ENCODE assay signal across 21 cellular contexts in the genomic region with DNA sequence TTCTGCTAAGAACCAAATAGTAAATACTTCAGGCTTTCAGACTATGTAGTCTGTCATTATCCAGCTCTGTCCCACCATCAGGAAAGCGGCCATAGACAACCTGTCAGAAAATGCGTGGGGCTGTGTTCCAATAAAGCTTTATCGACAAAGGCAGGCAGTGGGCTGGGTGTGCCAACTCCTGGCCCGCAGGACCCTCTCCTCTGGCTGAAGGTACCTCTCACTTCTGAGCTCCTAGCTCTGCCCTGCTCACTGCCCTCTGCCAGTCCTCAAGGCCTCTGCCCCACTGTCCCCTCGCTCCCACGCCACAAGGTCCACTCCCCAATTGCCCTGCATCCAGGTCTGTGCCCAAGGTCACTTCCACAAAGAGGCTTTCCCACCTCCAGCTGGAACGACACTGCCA. TPM values are rescaled to one million over a fixed set of nuclear protein-coding genes. Genes with fewer than 3 reads are reported as not detected.
"Had no signal": no experiment of that assay in that cellular context is flagged by ENCODE, and none has a peak within 500 bp of the region (broad histone marks: within the 10 kb centered on the region; RNA-seq: fewer than 3 reads in every experiment).

No MANE protein-coding gene starts in this region.

- H3K9me3 ChIP-seq: breast epithelium, Peyer's patch had no signal

- H3K4me1 ChIP-seq: breast epithelium had no signal

- H3K27ac ChIP-seq: breast epithelium, Peyer's patch, SK-N-MC, VCaP had no signal

- H3K27me3 ChIP-seq: breast epithelium, Peyer's patch had no signal

- H3K4me3 ChIP-seq: breast epithelium, Peyer's patch, SK-N-MC had no signal

- DNase-seq: activated CD4-positive, alpha-beta T cell treated with anti-CD3 and anti-CD28 coated beads, Interleukin-2, amount 10 ng/mL, durations not matched to agents 7 days and 5 days; activated CD4-positive, CD25-positive, alpha-beta regulatory T cell; activated CD8-positive, alpha-beta memory T cell treated with anti-CD3 and anti-CD28 coated beads, Interleukin-2, amount 50 U/mL, for 4 hours; activated CD8-positive, alpha-beta T cell treated with anti-CD3 and anti-CD28 coated beads for 36 hours; activated naive CD4-positive, alpha-beta T cell; activated T-cell treated with anti-CD3 and anti-CD28 coated beads, Interleukin-2, amount 50 U/mL, for 72 hours; aorta; central memory CD4-positive, alpha-beta T cell; Karpas-422; MM.1S; NCI-H1105; NCI-H1436; NCI-H1694 treated with DMSO at 0.1 percent for 48 hours; NCI-H2029 treated with DMSO at 0.1 percent for 48 hours; NCI-H510A treated with DMSO at 0.1 percent for 48 hours; NCI-H69; T-helper 1 cell had no signal

- H3K36me3 ChIP-seq: breast epithelium, Peyer's patch had no signal

- ATAC-seq: activated CD8-positive, alpha-beta T cell treated with anti-CD3 and anti-CD28 coated beads for 36 hours; activated T-cell treated with anti-CD3 and anti-CD28 coated beads, Interleukin-2, amount 50 U/mL, for 72 hours had no signal

RNA-seq across cellular contexts. Expression of a gene that starts 20.0 kb away (rescaled TPM):
- total RNA-seq: activated CD4-positive, alpha-beta T cell treated with anti-CD3 and anti-CD28 coated beads, Interleukin-2, amount 10 ng/mL, durations not matched to agents 7 days and 5 days had no signal
